ENCODE assay signal across 9 cellular contexts in genomic region chr19:5690955-5691204, GRCh38. TPM values are rescaled to one million over a fixed set of nuclear protein-coding genes. Genes with fewer than 3 reads are reported as not detected.
DNase-seq lines count a peak whose midpoint lies in the region; ATAC-seq, FAIRE-seq and TF ChIP-seq lines count a peak whose summit lies in the region.
"Had no signal": no experiment of that assay in that cellular context is flagged by ENCODE, and none has a peak within 500 bp of the region (broad histone marks: within the 10 kb centered on the region; RNA-seq: fewer than 3 reads in every experiment).

No MANE protein-coding gene starts in this region.

- H3K9ac ChIP-seq in muscle layer of colon (ENCODE audit: low read length), result peak overlapping the region; percentile 76

- POLR2A ChIA-PET in AG04450 (lab: Yijun Ruan, JAX), result interaction anchor here (0.7 to 2.7 kb wide), 4 partner anchors 18 to 31 kb away, joined by 3 to 14 read pairs (median 8); partner anchors contain the start of genes CATSPERD and LONP1

- no peak for DNase-seq in AG04450 (ENCODE audit: low read depth, low spot score)
- DNase-seq in HuH-7.5 (ENCODE audit: low spot score), result peak; percentile 66
- DNase-seq in bronchial epithelial cell (ENCODE audit: low read depth), result peak; percentile 19
- no peak for DNase-seq in NCI-H2196 treated with DMSO at 0.1 percent for 48 hours (lab: John Stamatoyannopoulos, UW; ENCODE audit: unreplicated experiment)
- no peak for DNase-seq in NCI-H2171 (lab: John Stamatoyannopoulos, UW)
- DNase-seq in SKM-1 (lab: John Stamatoyannopoulos, UW; ENCODE audit: unreplicated experiment), result no peak

- FAIRE-seq in bronchial epithelial cell (lab: Jason Lieb, UNC), result no peak

- peak overlapping the region; percentile 96 for H3K4me3 ChIP-seq in AG04450 (ENCODE audit: low read depth, low read length)
- peak overlapping the region; percentile 98 for H3K4me3 ChIP-seq in bronchial epithelial cell (ENCODE audit: low read depth, low read length)
- peak overlapping the region; percentile 95 to 97 for H3K4me3 ChIP-seq in muscle layer of colon (ENCODE audit: low read depth in 1 of 2, low read length in 2 of 2)

- peaks cover 32% of the 10 kb centered on the region for H3K36me3 ChIP-seq in bronchial epithelial cell (ENCODE audit: control insufficient read depth, insufficient read depth, low read length)
- H3K36me3 ChIP-seq in muscle layer of colon (ENCODE audit: insufficient read depth, low read length), result peaks cover 41% of the 10 kb centered on the region

- H3K9me3 ChIP-seq in AG04450 (ENCODE audit: control insufficient read depth, insufficient read depth, low read length) (peaks cover 16% of the 10 kb centered on the region; the same call in 1 of the 2 replicates), muscle layer of colon (ENCODE audit: low read length) (no peaks in the 10 kb centered on the region)

- no peak for ATAC-seq in HG03108 (IDR thresholded peaks at IDR 0.05; ENCODE audit: unreplicated experiment)

- TF ChIP-seq CTCF in AG04450 (IDR thresholded peaks at IDR 0.05; ENCODE audit: low read depth, low read length) (no peak), bronchial epithelial cell (IDR thresholded peaks at IDR 0.05; ENCODE audit: insufficient read depth, low read length, severe bottlenecking) (no peak)

- H3K4me1 ChIP-seq in muscle layer of colon (ENCODE audit: insufficient read depth, low read length), result peaks cover 11% of the 10 kb centered on the region

- H3K27me3 ChIP-seq in AG04450 (ENCODE audit: control insufficient read depth, insufficient read depth, low read length) (no peaks in the 10 kb centered on the region), bronchial epithelial cell (ENCODE audit: control insufficient read depth, insufficient read depth, low read length) (no peaks in the 10 kb centered on the region), muscle layer of colon (ENCODE audit: control insufficient read depth in 1 of 2, insufficient read depth in 2 of 2, low read length in 2 of 2) (no peaks in the 10 kb centered on the region)

- no peak overlapping the region for H3K27ac ChIP-seq in AG04450 (ENCODE audit: low read depth, low read length)
- peak overlapping the region; percentile 96 for H3K27ac ChIP-seq in muscle layer of colon (ENCODE audit: low read depth, low read length)

- CTCF ChIA-PET in AG04450 (lab: Charles Lee), result no interaction called here

RNA-seq across cellular contexts. Expression of gene RPL36, which starts 0.8 kb away (rescaled TPM):
- polyA plus RNA-seq in AG04450 (2011; rRNA removed), result 478 and 743 TPM in 2 replicates
- polyA minus RNA-seq in AG04450 (2011; rRNA and poly(A)+ RNA removed), result 228 and 256 TPM in 2 replicates
- 718 and 1,018 TPM in 2 replicates for total RNA-seq in bronchial epithelial cell

RNA-seq across cellular contexts. Expression of gene HSD11B1L, which starts 10.1 kb away (rescaled TPM):
- 4.9 and 7.0 TPM in 2 replicates for polyA plus RNA-seq in AG04450 (2011; rRNA removed)
- 2.3 and 2.4 TPM in 2 replicates for polyA minus RNA-seq in AG04450 (2011; rRNA and poly(A)+ RNA removed)
- total RNA-seq in bronchial epithelial cell, result 7.1 and 8.6 TPM in 2 replicates

RNA-seq across cellular contexts. Expression of gene MICOS13, which starts 10.6 kb away (rescaled TPM):
- polyA plus RNA-seq in AG04450 (2011; rRNA removed), result 25.2 and 39.3 TPM in 2 replicates
- polyA minus RNA-seq in AG04450 (2011; rRNA and poly(A)+ RNA removed), result 8.0 and 8.5 TPM in 2 replicates
- 30.0 and 54.0 TPM in 2 replicates for total RNA-seq in bronchial epithelial cell

RNA-seq across cellular contexts. Expression of gene LONP1, which starts 29.1 kb away (rescaled TPM):
- polyA plus RNA-seq in AG04450 (2011; rRNA removed), result 37.8 and 48.6 TPM in 2 replicates
- 34.4 and 54.3 TPM in 2 replicates for polyA minus RNA-seq in AG04450 (2011; rRNA and poly(A)+ RNA removed)
- 220 and 272 TPM in 2 replicates for total RNA-seq in bronchial epithelial cell

RNA-seq across cellular contexts. Expression of gene CATSPERD, which starts 29.6 kb away (rescaled TPM):
- polyA plus RNA-seq in AG04450 (2011; rRNA removed), result not detected in 2 replicates
- not detected in 2 replicates for polyA minus RNA-seq in AG04450 (2011; rRNA and poly(A)+ RNA removed)
- not detected in 2 replicates for total RNA-seq in bronchial epithelial cell
- total RNA-seq: dermis microvascular lymphatic vessel endothelial cell had no signal

Comparison
In these comparisons a context has a peak if more than half of its experiments do, and no peak if none do; other contexts are left out.
1. DNase-seq: peak in HuH-7.5 (single experiment) and bronchial epithelial cell (single experiment); none in AG04450 (single experiment), NCI-H2196 treated with DMSO at 0.1 percent for 48 hours (single experiment), NCI-H2171 (single experiment) and SKM-1 (single experiment).
2. Peak in every context shown above with its lines, with median percentiles within 50 percentile points of each other: H3K4me3 ChIP-seq.